Comparison of ENCODE assay signal across 21 cellular contexts in genomic region chr6:95723638-95724037, GRCh38.
DNase-seq lines count a peak whose midpoint lies in the region; ATAC-seq, FAIRE-seq and TF ChIP-seq lines count a peak whose summit lies in the region.
"Had no signal": no experiment of that assay in that cellular context is flagged by ENCODE, and none has a peak within 500 bp of the region (broad histone marks: within the 10 kb centered on the region; RNA-seq: fewer than 3 reads in every experiment).

No MANE protein-coding gene starts in this region.

- no CpG with 5 or more reads among the region's 2 CpGs for WGBS in neuronal stem cell (ENCODE audit: extremely low coverage in 2 of 2, insufficient read length in 2 of 2, insufficient replicate concordance in 1 of 2), 2 donors

- H3K27ac ChIP-seq in neuronal stem cell (replicated peaks; ENCODE audit: low read length) = no peak overlapping the region
- H3K27ac ChIP-seq: 22Rv1 had no signal

- no peak for TF ChIP-seq CTCF in bronchial epithelial cell (IDR thresholded peaks at IDR 0.05; ENCODE audit: insufficient read depth, low read length, severe bottlenecking)
- TF ChIP-seq CTCF in GM10248 (IDR thresholded peaks at IDR 0.05; ENCODE audit: control extremely low read depth, extremely low read depth, low read depth, missing control alignments) = no peak

- H3K27me3 ChIP-seq in bronchial epithelial cell (ENCODE audit: control insufficient read depth, insufficient read depth, low read length) (no peaks in the 10 kb centered on the region), neuronal stem cell (ENCODE audit: control insufficient read depth in 3 of 3, insufficient read depth in 3 of 3, low read depth in 1 of 3, low read length in 3 of 3) (no peaks in the 10 kb centered on the region)

- no peak overlapping the region for H2BK5ac ChIP-seq in neuronal stem cell (ENCODE audit: low read length)

- peak; percentile 3 for DNase-seq in DMS 273 (lab: John Stamatoyannopoulos, UW; ENCODE audit: unreplicated experiment)
- no peak for DNase-seq in DMS 273 treated with DMSO at 0.1 percent for 48 hours (lab: John Stamatoyannopoulos, UW)
- peak; percentile 39 for DNase-seq in NCI-H2171 (lab: John Stamatoyannopoulos, UW)
- peak; percentile 70 for DNase-seq in bronchial epithelial cell (ENCODE audit: low read depth)
- DNase-seq in neuronal stem cell (ENCODE audit: low spot score) = no peak
- DNase-seq in GDM1 (lab: John Stamatoyannopoulos, UW) = no peak
- no peak for DNase-seq in GM10248 (ENCODE audit: extremely low spot score)
- DNase-seq: Caco-2; CD4-positive, CD25-positive, alpha-beta regulatory T cell; DMS53; GOT3; HFFc6; MM.1S; NCI-H187 treated with DMSO at 0.1 percent for 48 hours; NCI-H510A treated with DMSO at 0.1 percent for 48 hours; SHP77; SK-N-SH had no signal

- no peak overlapping the region for H2AK5ac ChIP-seq in neuronal stem cell (ENCODE audit: low read depth, low read length)

- H3K9me3 ChIP-seq in neuronal stem cell (replicated peaks in 1 of 2; ENCODE audit: control insufficient read depth in 2 of 2, insufficient read depth in 1 of 2, low read depth in 1 of 2, low read length in 2 of 2) = no peaks in the 10 kb centered on the region
- H3K9me3 ChIP-seq: SK-N-SH had no signal

- CTCF ChIA-PET in GM10248 (lab: Yijun Ruan, JAX) = no interaction called here

- H3K18ac ChIP-seq in neuronal stem cell (ENCODE audit: low read length) = no peak overlapping the region

- H3K36me3 ChIP-seq in bronchial epithelial cell (ENCODE audit: control insufficient read depth, insufficient read depth, low read length) (no peaks in the 10 kb centered on the region), neuronal stem cell (replicated peaks in 1 of 2; ENCODE audit: control insufficient read depth in 2 of 2, insufficient read depth in 2 of 2, low read length in 2 of 2) (no peaks in the 10 kb centered on the region)

- no peak overlapping the region for H3K4ac ChIP-seq in neuronal stem cell (ENCODE audit: low read length)

- no peak overlapping the region for H2BK15ac ChIP-seq in neuronal stem cell (ENCODE audit: low read length)

- ATAC-seq in HG03135 (IDR thresholded peaks at IDR 0.05; ENCODE audit: unreplicated experiment) = no peak
- ATAC-seq: GM12878 had no signal

- no peak overlapping the region for H3K9ac ChIP-seq in neuronal stem cell (ENCODE audit: low read depth, low read length, poor library complexity)
- H3K9ac ChIP-seq: SK-N-SH had no signal

- H3K23ac ChIP-seq in neuronal stem cell (ENCODE audit: low read depth, low read length, poor library complexity) = no peak overlapping the region

- H3K4me2 ChIP-seq in neuronal stem cell (ENCODE audit: insufficient read depth, low read length, poor library complexity, severe bottlenecking) = no peak overlapping the region
- H3K4me2 ChIP-seq: SK-N-SH had no signal

- no peaks in the 10 kb centered on the region for H3K4me1 ChIP-seq in neuronal stem cell (ENCODE audit: control insufficient read depth in 2 of 2, insufficient read depth in 1 of 2, low read depth in 1 of 2, low read length in 2 of 2)
- H3K4me1 ChIP-seq: Caco-2 had no signal

- H3K4me3 ChIP-seq in bronchial epithelial cell (ENCODE audit: low read depth, low read length) (no peak overlapping the region), neuronal stem cell (ENCODE audit: low read length in 2 of 2) (no peak overlapping the region)
- H3K4me3 ChIP-seq: GM12878 had no signal

- POLR2A ChIA-PET in GM10248 (lab: Yijun Ruan, JAX) = no interaction called here

- no peak overlapping the region for H2BK120ac ChIP-seq in neuronal stem cell (ENCODE audit: low read depth, low read length)

- H3K79me1 ChIP-seq in neuronal stem cell (ENCODE audit: low read depth, low read length) = no peaks in the 10 kb centered on the region

- no peak overlapping the region for H4K91ac ChIP-seq in neuronal stem cell (ENCODE audit: low read depth, low read length, poor library complexity)

- H4K8ac ChIP-seq in neuronal stem cell (ENCODE audit: low read depth, low read length) = no peak overlapping the region

- FAIRE-seq in bronchial epithelial cell (lab: Jason Lieb, UNC) = no peak
- FAIRE-seq: GM12878, RCC 7860 had no signal

- H2AFZ ChIP-seq in neuronal stem cell (ENCODE audit: low read length) = peak overlapping the region; percentile 59

- H2BK12ac ChIP-seq in neuronal stem cell (ENCODE audit: low read length) = no peak overlapping the region

- H3K14ac ChIP-seq in neuronal stem cell (ENCODE audit: low read length) = no peak overlapping the region

Comparison
In these comparisons a context has a peak if more than half of its experiments do, and no peak if none do; other contexts are left out.
1. DNase-seq: peak in DMS 273 (single experiment), NCI-H2171 (single experiment) and bronchial epithelial cell (single experiment); none in DMS 273 treated with DMSO at 0.1 percent for 48 hours (single experiment), neuronal stem cell (single experiment), GDM1 (single experiment) and GM10248 (single experiment).